ENCODE assay signal across 9 cellular contexts in genomic region chr22:35337932-35338331, GRCh38. TPM values are rescaled to one million over a fixed set of nuclear protein-coding genes. Genes with fewer than 3 reads are reported as not detected.
A peak's percentile ranks its signal among the peaks of the same experiment; 100 is the strongest.
DNase-seq lines count a peak whose midpoint lies in the region; TF ChIP-seq lines count a peak whose summit lies in the region.
"Had no signal": no experiment of that assay in that cellular context is flagged by ENCODE, and none has a peak within 500 bp of the region (broad histone marks: within the 10 kb centered on the region; RNA-seq: fewer than 3 reads in every experiment).

No MANE protein-coding gene starts in this region.

- no peak overlapping the region for H2AFZ ChIP-seq in OCI-LY1 (ENCODE audit: low read length)

- TF ChIP-seq CTCF in AG09309 (IDR thresholded peaks at IDR 0.05; ENCODE audit: control insufficient read depth, insufficient read depth, low read depth, low read length, missing control alignments) (peak; percentile 4), GM10248 (IDR thresholded peaks at IDR 0.05; ENCODE audit: control extremely low read depth, extremely low read depth, low read depth, missing control alignments) (peak; percentile 19), OCI-LY1 (IDR thresholded peaks at IDR 0.05; ENCODE audit: low read length) (peak; percentile 59), fibroblast of villous mesenchyme (IDR thresholded peaks at IDR 0.05; ENCODE audit: insufficient read depth, low read depth, low read length) (peak; percentile 4)

- H3F3A ChIP-seq in OCI-LY1 (ENCODE audit: insufficient read depth, low read length) = no peaks in the 10 kb centered on the region

- H3K36me3 ChIP-seq in OCI-LY1 (ENCODE audit: insufficient read depth, low read length) = peaks cover 30% of the 10 kb centered on the region

- POLR2A ChIA-PET in GM10248 (lab: Yijun Ruan, JAX) = no interaction called here

- no peaks in the 10 kb centered on the region for H3K27me3 ChIP-seq in OCI-LY1 (ENCODE audit: insufficient read depth, low read length)

- DNase-seq in AG09309 (ENCODE audit: low read depth) (no peak), GM10248 (ENCODE audit: extremely low spot score) (no peak), fibroblast of villous mesenchyme (ENCODE audit: low read depth) (no peak), DMS79 treated with DMSO at 0.1 percent for 48 hours (lab: John Stamatoyannopoulos, UW) (no peak), SK-N-DZ (ENCODE audit: low spot score) (no peak), SW 1271 (lab: John Stamatoyannopoulos, UW) (no peak)
- no peak for DNase-seq in stimulated activated CD4-positive, alpha-beta T cell treated with anti-CD3 and anti-CD28 coated beads, Interleukin-12 subunit alpha, Interleukin-12 subunit beta, amount 100 ng/mL, for 4 hours
- DNase-seq: small intestine had no signal

- no peaks in the 10 kb centered on the region for H3K79me2 ChIP-seq in OCI-LY1 (ENCODE audit: insufficient read depth, low read length)

- H3K4me2 ChIP-seq in OCI-LY1 (ENCODE audit: low read length) = no peak overlapping the region

- CTCF ChIA-PET in GM10248 (lab: Yijun Ruan, JAX) = interaction anchor here (1.4 to 2.5 kb wide), 3 partner anchors 10 to 15 kb away, joined by 3 to 6 read pairs (median 3); no protein-coding TSS in a partner anchor

- no peaks in the 10 kb centered on the region for H4K20me1 ChIP-seq in OCI-LY1 (ENCODE audit: insufficient read depth, low read length)

- no peak overlapping the region for H3K9ac ChIP-seq in OCI-LY1 (ENCODE audit: low read length)

- H3K4me3 ChIP-seq in AG09309 (ENCODE audit: control insufficient read depth, low read depth, low read length) = no peak overlapping the region
- no peak overlapping the region for H3K4me3 ChIP-seq in OCI-LY1 (ENCODE audit: low read depth, low read length, poor library complexity, severe bottlenecking)
- no peak overlapping the region for H3K4me3 ChIP-seq in fibroblast of villous mesenchyme (ENCODE audit: low read depth, low read length)

- no peaks in the 10 kb centered on the region for H3K9me2 ChIP-seq in OCI-LY1 (ENCODE audit: low read depth, low read length)

- H3K27ac ChIP-seq in OCI-LY1 (ENCODE audit: low read depth, low read length, poor library complexity, severe bottlenecking) = no peak overlapping the region

- no peaks in the 10 kb centered on the region for H3K9me3 ChIP-seq in OCI-LY1 (ENCODE audit: low read length)

- peaks cover 18% of the 10 kb centered on the region for H3K4me1 ChIP-seq in OCI-LY1 (ENCODE audit: insufficient read depth, low read length, severe bottlenecking)

RNA-seq across cellular contexts. Expression of gene TOM1, which starts 38.2 kb away (rescaled TPM):
- total RNA-seq in fibroblast of villous mesenchyme = 53.1 and 73.8 TPM in 2 replicates
- 31.1 and 33.7 TPM in 2 replicates for polyA plus RNA-seq in SK-N-DZ (2014; cell fraction: cytosol; rRNA removed)
- 24.1 and 25.1 TPM in 2 replicates for polyA plus RNA-seq in SK-N-DZ (2014; cell fraction: nucleus; rRNA removed)

RNA-seq across cellular contexts. Expression of gene HMOX1, which starts 43.0 kb away (rescaled TPM):
- 24.2 and 28.0 TPM in 2 replicates for total RNA-seq in fibroblast of villous mesenchyme
- 2.6 and 2.8 TPM in 2 replicates for polyA plus RNA-seq in SK-N-DZ (2014; cell fraction: cytosol; rRNA removed)
- 1.1 and 1.5 TPM in 2 replicates for polyA plus RNA-seq in SK-N-DZ (2014; cell fraction: nucleus; rRNA removed)

Comparison
In these comparisons a context has a peak if more than half of its experiments do, and no peak if none do; other contexts are left out.
1. CTCF ChIP-seq: peak in every context shown above with its lines; median percentile 59 in OCI-LY1; 19 in GM10248; 4 in AG09309; 4 in fibroblast of villous mesenchyme.